Comparison of ENCODE assay signal across 10 cellular contexts in the genomic region with DNA sequence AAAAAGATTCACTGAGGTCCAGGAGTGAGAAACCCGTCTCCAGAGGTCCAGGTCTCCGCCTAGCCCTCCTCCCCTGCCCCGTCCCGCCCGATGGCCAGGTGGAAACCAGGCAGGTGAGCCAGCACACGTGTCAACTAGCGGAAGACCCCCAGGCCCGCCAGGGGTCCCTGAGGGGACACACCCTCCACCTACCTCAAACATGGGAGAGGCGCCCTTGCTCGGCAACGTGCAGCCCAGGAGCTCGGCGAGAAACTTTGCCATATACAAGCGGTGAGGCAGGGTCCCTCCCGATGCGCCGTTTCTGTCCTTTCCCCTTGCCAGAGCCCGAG.
DNase-seq lines count a peak whose midpoint lies in the region; ATAC-seq and TF ChIP-seq lines count a peak whose summit lies in the region.
"Had no signal": no experiment of that assay in that cellular context is flagged by ENCODE, and none has a peak within 500 bp of the region (broad histone marks: within the 10 kb centered on the region; RNA-seq: fewer than 3 reads in every experiment).

No MANE protein-coding gene starts in this region.

- H3K27me3 Mint-ChIP-seq in activated naive CD8-positive, alpha-beta T cell treated with anti-CD3 and anti-CD28 coated beads, Interleukin-2, amount 50 U/mL, for 24 hours = peaks cover 57% of the 10 kb centered on the region

- peaks cover 25% of the 10 kb centered on the region for H3K4me1 Mint-ChIP-seq in activated naive CD8-positive, alpha-beta T cell treated with anti-CD3 and anti-CD28 coated beads, Interleukin-2, amount 50 U/mL, for 24 hours
- H3K4me1 Mint-ChIP-seq: stimulated activated effector memory CD8-positive, alpha-beta T cell treated with anti-CD3 and anti-CD28 coated beads, Interleukin-12 subunit alpha, Interleukin-12 subunit beta, amount 100 ng/mL, for 72 hours had no signal

- H3K27ac Mint-ChIP-seq in activated naive CD8-positive, alpha-beta T cell treated with anti-CD3 and anti-CD28 coated beads, Interleukin-2, amount 50 U/mL, for 24 hours = no peak overlapping the region
- H3K27ac Mint-ChIP-seq: activated T-helper 1 cell treated with anti-CD3 and anti-CD28 coated beads, Interleukin-12 subunit alpha, Interleukin-12 subunit beta, Interleukin-2, Interleukin-4 antibody, amounts not matched to agents 30 ng/mL and 10 ng/mL and 1 ng/mL, durations not matched to agents 14 hours and 24 hours and 36 hours; stimulated activated effector memory CD8-positive, alpha-beta T cell treated with anti-CD3 and anti-CD28 coated beads, Interleukin-12 subunit alpha, Interleukin-12 subunit beta, amount 100 ng/mL, for 72 hours had no signal

- H3K4me1 ChIP-seq in HAP-1 = peaks cover 3% of the 10 kb centered on the region; the same call in 1 of the 2 replicates

- ATAC-seq in activated naive CD8-positive, alpha-beta T cell treated with anti-CD3 and anti-CD28 coated beads, Interleukin-2, amount 50 U/mL, for 24 hours = no peak
- ATAC-seq in HG02973 (IDR thresholded peaks at IDR 0.05; ENCODE audit: unreplicated experiment) = no peak

- H3K27me3 ChIP-seq in HAP-1 (ENCODE audit: low read depth) (no peaks in the 10 kb centered on the region; the same call in 1 of the 2 replicates), kidney epithelial cell (ENCODE audit: control insufficient read depth, insufficient read depth, low read length) (peaks cover 34% of the 10 kb centered on the region)

- H3K9me3 ChIP-seq in HAP-1 = no peaks in the 10 kb centered on the region

- H3K4me3 ChIP-seq in HAP-1 (peak overlapping the region; percentile 40), kidney epithelial cell (ENCODE audit: low read depth, low read length) (peak overlapping the region; percentile 9), skin epidermis (peak overlapping the region; percentile 16 to 48 (median 34))

- H3K36me3 ChIP-seq in HAP-1 (replicated peaks) (no peaks in the 10 kb centered on the region), kidney epithelial cell (ENCODE audit: control insufficient read depth, insufficient read depth, low read length) (no peaks in the 10 kb centered on the region)

- H3K4me3 Mint-ChIP-seq in activated naive CD8-positive, alpha-beta T cell treated with anti-CD3 and anti-CD28 coated beads, Interleukin-2, amount 50 U/mL, for 24 hours = peak overlapping the region; percentile 47
- H3K4me3 Mint-ChIP-seq: activated T-helper 1 cell treated with anti-CD3 and anti-CD28 coated beads, Interleukin-12 subunit alpha, Interleukin-12 subunit beta, Interleukin-2, Interleukin-4 antibody, amounts not matched to agents 30 ng/mL and 10 ng/mL and 1 ng/mL, durations not matched to agents 14 hours and 24 hours and 36 hours; stimulated activated effector memory CD8-positive, alpha-beta T cell treated with anti-CD3 and anti-CD28 coated beads, Interleukin-12 subunit alpha, Interleukin-12 subunit beta, amount 100 ng/mL, for 72 hours had no signal

- no peaks in the 10 kb centered on the region for H3K36me3 Mint-ChIP-seq in activated naive CD8-positive, alpha-beta T cell treated with anti-CD3 and anti-CD28 coated beads, Interleukin-2, amount 50 U/mL, for 24 hours (ENCODE audit: low read depth)
- H3K36me3 Mint-ChIP-seq: stimulated activated effector memory CD8-positive, alpha-beta T cell treated with anti-CD3 and anti-CD28 coated beads, Interleukin-12 subunit alpha, Interleukin-12 subunit beta, amount 100 ng/mL, for 72 hours had no signal

- H3K27ac ChIP-seq in skin epidermis = peak overlapping the region in 6 of 21 experiments; percentile 22 to 75 (median 62)

- no peak for TF ChIP-seq CTCF in kidney epithelial cell (IDR thresholded peaks at IDR 0.05; ENCODE audit: insufficient read depth, low read length, poor library complexity, severe bottlenecking)

- in situ Hi-C loops in HAP-1 (cut with MboI; ENCODE audit: low sequenced_read_pairs) = no loop called here

- no peak for DNase-seq in HAP-1 (ENCODE audit: low spot score in 2 of 2)
- peak; percentile 3 for DNase-seq in activated naive CD8-positive, alpha-beta T cell treated with anti-CD3 and anti-CD28 coated beads, Interleukin-2, amount 50 U/mL, for 24 hours
- no peak for DNase-seq in kidney epithelial cell (ENCODE audit: low read depth)
- no peak for DNase-seq in Kasumi-1 (lab: John Stamatoyannopoulos, UW)
- no peak for DNase-seq in DMS 273 treated with DMSO at 0.1 percent for 48 hours (lab: John Stamatoyannopoulos, UW)
- DNase-seq in NCI-H187 treated with DMSO at 0.1 percent for 48 hours (lab: John Stamatoyannopoulos, UW) = no peak

- H3K9me3 Mint-ChIP-seq in activated naive CD8-positive, alpha-beta T cell treated with anti-CD3 and anti-CD28 coated beads, Interleukin-2, amount 50 U/mL, for 24 hours = no peaks in the 10 kb centered on the region
- H3K9me3 Mint-ChIP-seq: activated T-helper 1 cell treated with anti-CD3 and anti-CD28 coated beads, Interleukin-12 subunit alpha, Interleukin-12 subunit beta, Interleukin-2, Interleukin-4 antibody, amounts not matched to agents 30 ng/mL and 10 ng/mL and 1 ng/mL, durations not matched to agents 14 hours and 24 hours and 36 hours; stimulated activated effector memory CD8-positive, alpha-beta T cell treated with anti-CD3 and anti-CD28 coated beads, Interleukin-12 subunit alpha, Interleukin-12 subunit beta, amount 100 ng/mL, for 72 hours had no signal
